ENCODE assay signal across 13 cellular contexts in genomic region chr1:2787163-2787911, GRCh38. TPM values are rescaled to one million over a fixed set of nuclear protein-coding genes. Genes with fewer than 3 reads are reported as not detected.
DNase-seq lines count a peak whose midpoint lies in the region; ATAC-seq, FAIRE-seq and TF ChIP-seq lines count a peak whose summit lies in the region.
"Had no signal": no experiment of that assay in that cellular context is flagged by ENCODE, and none has a peak within 500 bp of the region (broad histone marks: within the 10 kb centered on the region; RNA-seq: fewer than 3 reads in every experiment).

No MANE protein-coding gene starts in this region.

- H3K79me2 ChIP-seq in SK-N-SH (ENCODE audit: insufficient read depth) (no peaks in the 10 kb centered on the region), K562 (ENCODE audit: control insufficient read depth, insufficient read depth, low read length) (no peaks in the 10 kb centered on the region), osteoblast (ENCODE audit: insufficient read depth, low read length) (no peaks in the 10 kb centered on the region)

- no peaks in the 10 kb centered on the region for H3K9me2 ChIP-seq in SK-N-SH

- H3K27ac ChIP-seq in SK-N-SH (ENCODE audit: low read depth in 2 of 2, low read length in 1 of 2) (no peak overlapping the region), C4-2B (no peak overlapping the region), K562 (ENCODE audit: extremely low read depth, low read depth, low read length) (no peak overlapping the region), osteoblast (ENCODE audit: low read depth, low read length) (no peak overlapping the region)
- H3K27ac ChIP-seq: esophagus muscularis mucosa, thoracic aorta had no signal

- H3K4me3 ChIP-seq in SK-N-SH (ENCODE audit: low read depth in 2 of 2, low read length in 1 of 2) (no peak overlapping the region), K562 (no peak overlapping the region), osteoblast (ENCODE audit: insufficient read depth, low read length) (no peak overlapping the region)
- H3K4me3 ChIP-seq: esophagus muscularis mucosa, smooth muscle cell, thoracic aorta had no signal

- no peak overlapping the region for H3K9ac ChIP-seq in SK-N-SH
- no peak overlapping the region for H3K9ac ChIP-seq in K562 (ENCODE audit: insufficient read depth in 1 of 2, low read depth in 2 of 2, low read length in 2 of 2)

- CTCF ChIA-PET in SK-N-SH (lab: Yijun Ruan, JAX) (interaction anchor here (0.7 to 3.2 kb wide), 20 partner anchors 9 to 637 kb away, joined by 3 to 16 read pairs (median 4); partner anchors contain the start of gene TNFRSF14), K562 (lab: Yijun Ruan, JAX; ENCODE audit: low intra/inter-chr PET ratio) (interaction anchor here (1.4 to 3.6 kb wide), 3 partner anchors 232 to 373 kb away, joined by 5 to 22 read pairs (median 7); partner anchors contain the start of gene TNFRSF14)

- FAIRE-seq in K562 (lab: Jason Lieb, UNC): no peak

- no peak overlapping the region for H3K4me2 ChIP-seq in SK-N-SH
- no peak overlapping the region for H3K4me2 ChIP-seq in K562 (ENCODE audit: insufficient read depth, low read length)
- no peak overlapping the region for H3K4me2 ChIP-seq in osteoblast (ENCODE audit: insufficient read depth, low read length)
- H3K4me2 ChIP-seq: smooth muscle cell had no signal

- no peak for TF ChIP-seq CTCF in SK-N-SH (IDR thresholded peaks at IDR 0.05)
- TF ChIP-seq CTCF in C4-2B (conservative IDR thresholded peaks at IDR 0.05): peak; percentile 3; the same call in 1 of the 2 replicates
- peak in 2 of 3 experiments; percentile 9; a peak in 1 of 6 replicates for TF ChIP-seq CTCF in K562 (IDR thresholded peaks at IDR 0.05 in 2 of 3, conservative IDR thresholded peaks at IDR 0.05 in 1 of 3; ENCODE audit: insufficient read depth in 2 of 3, low read depth in 1 of 3, low read length in 3 of 3)
- TF ChIP-seq CTCF in osteoblast (IDR thresholded peaks at IDR 0.05; ENCODE audit: extremely low read depth, low read depth, low read length): no peak

- intact Hi-C loops in K562 (cut with micrococcal nuclease): loop anchor here (2.0 kb wide), 1 partner anchor 373 kb away; no protein-coding TSS in a partner anchor

- H3K27me3 ChIP-seq in SK-N-SH (ENCODE audit: insufficient read depth) (no peaks in the 10 kb centered on the region), K562 (ENCODE audit: control insufficient read depth in 2 of 2, insufficient read depth in 2 of 2, low read length in 2 of 2) (no peaks in the 10 kb centered on the region), osteoblast (ENCODE audit: insufficient read depth, low read length) (no peaks in the 10 kb centered on the region)

- TF ChIP-seq EP300 in SK-N-SH (IDR thresholded peaks at IDR 0.05; ENCODE audit: borderline replicate concordance in 1 of 2, low read depth in 1 of 2, low read length in 1 of 2): no peak
- TF ChIP-seq EP300 in K562 (IDR thresholded peaks at IDR 0.05; ENCODE audit: low read length): no peak

- H3K9me1 ChIP-seq in K562 (ENCODE audit: control insufficient read depth, insufficient read depth, low read length): no peaks in the 10 kb centered on the region

- 10% methylated on average over 6 of the region's 26 CpGs for WGBS in SK-N-SH (ENCODE audit: low lambda C conversion rate)
- WGBS in K562 (ENCODE audit: insufficient coverage, low coverage, missing lambda C conversion rate): 4% methylated on average over 25 of the region's 26 CpGs

- H3K4me1 ChIP-seq in SK-N-SH (ENCODE audit: control insufficient read depth in 1 of 2, insufficient read depth in 2 of 2, low read depth in 1 of 2, low read length in 1 of 2): no peaks in the 10 kb centered on the region
- H3K4me1 ChIP-seq in K562 (replicated peaks in 1 of 2; ENCODE audit: control insufficient read depth in 2 of 2, insufficient read depth in 2 of 2, low read length in 2 of 2): no peaks in the 10 kb centered on the region; a peak in 1 of 5 replicates
- H3K4me1 ChIP-seq in osteoblast (ENCODE audit: insufficient read depth, low read length): no peaks in the 10 kb centered on the region

- H3K36me3 ChIP-seq in SK-N-SH (replicated peaks in 1 of 2; ENCODE audit: control insufficient read depth in 1 of 2, insufficient read depth in 2 of 2, low read length in 1 of 2): no peaks in the 10 kb centered on the region
- no peaks in the 10 kb centered on the region for H3K36me3 ChIP-seq in K562 (ENCODE audit: control insufficient read depth, insufficient read depth, low read length)
- H3K36me3 ChIP-seq in osteoblast (ENCODE audit: insufficient read depth, low read length): no peaks in the 10 kb centered on the region
- H3K36me3 ChIP-seq: esophagus muscularis mucosa, thoracic aorta had no signal

- H2AFZ ChIP-seq in SK-N-SH (ENCODE audit: low read depth): no peak overlapping the region
- no peak overlapping the region for H2AFZ ChIP-seq in K562 (ENCODE audit: low read depth, low read length)
- no peak overlapping the region for H2AFZ ChIP-seq in osteoblast (ENCODE audit: low read length)

- ATAC-seq in SK-N-SH treated with all-trans-retinoic acid at 6 μM for 48 hours (no peak), K562 (peak; percentile 65)

- H4K20me1 ChIP-seq in SK-N-SH (ENCODE audit: insufficient read depth): no peaks in the 10 kb centered on the region
- no peaks in the 10 kb centered on the region for H4K20me1 ChIP-seq in K562 (replicated peaks; ENCODE audit: control insufficient read depth, insufficient read depth, low read length)
- no peaks in the 10 kb centered on the region for H4K20me1 ChIP-seq in osteoblast (ENCODE audit: insufficient read depth, low read length)

- no peak for TF ChIP-seq POLR2A in K562 (conservative IDR thresholded peaks at IDR 0.05)

- H3K9me3 ChIP-seq in SK-N-SH (no peaks in the 10 kb centered on the region), K562 (replicated peaks; ENCODE audit: control insufficient read depth, insufficient read depth, low read depth, low read length) (no peaks in the 10 kb centered on the region), osteoblast (ENCODE audit: low read depth, low read length) (no peaks in the 10 kb centered on the region)

- peak; percentile 30 for DNase-seq in SK-N-SH
- DNase-seq in K562 (ENCODE audit: extremely low read depth in 1 of 4, low spot score in 3 of 4): no peak
- peak; percentile 73 for DNase-seq in osteoblast (ENCODE audit: insufficient read length, low spot score, missing footprints)
- no peak for DNase-seq in putamen (ENCODE audit: low spot score)
- no peak for DNase-seq in NCI-H2081 (lab: John Stamatoyannopoulos, UW)
- DNase-seq in ACHN: no peak
- DNase-seq: NCI-H2171 treated with DMSO at 0.1 percent for 48 hours, NCI-H748 treated with DMSO at 0.1 percent for 48 hours had no signal

- in situ Hi-C loops in K562 (cut with MboI): loop anchor here (10.0 kb wide), 2 partner anchors 103 to 133 kb away; no protein-coding TSS in a partner anchor
- in situ Hi-C loops in ACHN (cut with HindIII; ENCODE audit: low pct_ligation_motif_present, low pct_unique_long_range_greater_than_20kb, low sequenced_read_pairs): no loop called here

- TF ChIP-seq RAD21 in SK-N-SH (IDR thresholded peaks at IDR 0.05; ENCODE audit: low read length): no peak
- no peak for TF ChIP-seq RAD21 in K562 (CRISPR knock-in tag; conservative IDR thresholded peaks at IDR 0.05 in 1 of 2, IDR thresholded peaks at IDR 0.05 in 1 of 2)

- BruUV-seq in K562 (replicated peaks; lab: Mats Ljungman, UMichigan): no TSS peak

- no peaks in the 10 kb centered on the region for H3F3A ChIP-seq in SK-N-SH (replicated peaks; ENCODE audit: insufficient read depth)

- POLR2A ChIA-PET in SK-N-SH (lab: Yijun Ruan, JAX) (no interaction called here), K562 (lab: Yijun Ruan, JAX) (interaction anchor here (0.6 to 1.1 kb wide), 5 partner anchors 13 to 1615 kb away, joined by 3 to 4 read pairs (median 4); no protein-coding TSS in a partner anchor)

TF ChIP-seq in SK-N-SH, 30 proteins besides CTCF, POLR2A, EP300 and RAD21 (continues in another document):
- TF ChIP-seq YY1 (IDR thresholded peaks at IDR 0.05; ENCODE audit: low read depth) (no peak), MXI1 (IDR thresholded peaks at IDR 0.05; ENCODE audit: low read depth, low read length) (no peak), ELF1 (IDR thresholded peaks at IDR 0.05) (no peak), FOXJ3 (CRISPR knock-in tag; IDR thresholded peaks at IDR 0.05) (no peak), SMC3 (IDR thresholded peaks at IDR 0.05; ENCODE audit: low read depth, low read length) (no peak)

TF ChIP-seq in SK-N-SH treated with all-trans-retinoic acid at 6 μM for 48 hours, 23 proteins besides CTCF, POLR2A, EP300 and RAD21 (continues in another document):
- TF ChIP-seq ISL1 (CRISPR knock-in tag; IDR thresholded peaks at IDR 0.05): no peak
- no peak for TF ChIP-seq ESRRG (CRISPR knock-in tag; IDR thresholded peaks at IDR 0.05)
- TF ChIP-seq PPARA (CRISPR knock-in tag; IDR thresholded peaks at IDR 0.05; ENCODE audit: borderline replicate concordance): no peak
- TF ChIP-seq CSDC2 (CRISPR knock-in tag; IDR thresholded peaks at IDR 0.05): no peak
- no peak for TF ChIP-seq ZNF70 (CRISPR knock-in tag; IDR thresholded peaks at IDR 0.05)

TF ChIP-seq in K562, 482 proteins besides CTCF, POLR2A, EP300 and RAD21 (continues in another document):
- TF ChIP-seq MIER1 (IDR thresholded peaks at IDR 0.05; ENCODE audit: low read depth) (no peak), ZNF780A (CRISPR knock-in tag; IDR thresholded peaks at IDR 0.05) (no peak), MTF1 (CRISPR knock-in tag; IDR thresholded peaks at IDR 0.05; ENCODE audit: borderline replicate concordance) (no peak)

RNA-seq across cellular contexts. Expression of gene TTC34, which starts 14.2 kb away (rescaled TPM):
- polyA plus RNA-seq in SK-N-SH (2012; rRNA removed): 0.16 TPM in 2 replicates
- polyA plus RNA-seq in SK-N-SH (2012; cell fraction: cytosol; rRNA removed): 0.03 TPM in 2 replicates
- polyA plus RNA-seq in SK-N-SH (2012; cell fraction: nucleus; rRNA removed): 1.4 TPM in 2 replicates
- 0.42 and 1.5 TPM in 2 replicates for total RNA-seq in K562 (2011; cell fraction: chromatin; rRNA removed; ENCODE audit: low replicate concordance)
- total RNA-seq in K562 (2011; cell fraction: nucleolus; rRNA removed): 1.8 and 2.0 TPM in 2 replicates
- total RNA-seq in K562 (2011; cell fraction: nucleoplasm; rRNA removed): 1.3 and 1.5 TPM in 2 replicates
- 0.05 and 0.08 TPM in 2 replicates for total RNA-seq in K562 (2014; rRNA removed)
- 0.03 and 0.04 TPM in 2 replicates for total RNA-seq in K562 (2014; rRNA removed; fragmentation: Illumina TruSeq; extraction: Trizol)
- 0.07 and 0.08 TPM in 2 replicates for total RNA-seq in K562 (2015; rRNA removed; fragmentation: Illumina TruSeq; extraction: Trizol)
- 0.31 and 0.38 TPM in 2 replicates for total RNA-seq in K562 (2021)
- polyA plus RNA-seq in K562 (2011; rRNA removed): 0.04 and 0.08 TPM in 2 replicates
- polyA plus RNA-seq in K562 (2011; cell fraction: cytosol; rRNA removed): not detected in 2 replicates
- polyA plus RNA-seq in K562 (2011; cell fraction: nucleus; rRNA removed): 0.69 and 0.88 TPM in 2 replicates
- polyA plus RNA-seq in K562 (2012): 0.08 and 0.24 TPM in 2 replicates
- 0.03 TPM in 2 replicates for polyA plus RNA-seq in K562 (2014; fragmentation: Illumina TruSeq; extraction: Trizol)
- polyA plus RNA-seq in K562 (2014; fragmentation: Nextera tagmentation; extraction: Ambion mirVana): not detected
- polyA plus RNA-seq in K562 (2014; rRNA removed): 0.09 and 0.28 TPM in 2 replicates
- 0.14 and 0.18 TPM in 2 replicates for polyA minus RNA-seq in K562 (2011; rRNA and poly(A)+ RNA removed)
- polyA minus RNA-seq in K562 (2011; cell fraction: cytosol; rRNA and poly(A)+ RNA removed): 0.19 TPM in 1 of 2 replicates, not detected in the other
- polyA minus RNA-seq in K562 (2011; cell fraction: nucleus; rRNA and poly(A)+ RNA removed): 1.3 and 1.9 TPM in 2 replicates
- total RNA-seq in osteoblast: 0.29 and 0.36 TPM in 2 replicates

Comparison
In these comparisons a context has a peak if more than half of its experiments do, and no peak if none do; other contexts are left out.
1. DNase-seq: peak in SK-N-SH (single experiment) and osteoblast (single experiment); none in K562 (0 of 4), putamen (single experiment), NCI-H2081 (0 of 2) and ACHN (single experiment).
2. CTCF ChIP-seq: peak in C4-2B (single experiment) and K562 (2 of 3); none in SK-N-SH (single experiment) and osteoblast (single experiment).
3. Of the 27 proteins assayed by ChIP-seq in both K562 and SK-N-SH: peak only in K562: CTCF; only in SK-N-SH: none; in both: none; in neither: 26.